In the genomic region with DNA sequence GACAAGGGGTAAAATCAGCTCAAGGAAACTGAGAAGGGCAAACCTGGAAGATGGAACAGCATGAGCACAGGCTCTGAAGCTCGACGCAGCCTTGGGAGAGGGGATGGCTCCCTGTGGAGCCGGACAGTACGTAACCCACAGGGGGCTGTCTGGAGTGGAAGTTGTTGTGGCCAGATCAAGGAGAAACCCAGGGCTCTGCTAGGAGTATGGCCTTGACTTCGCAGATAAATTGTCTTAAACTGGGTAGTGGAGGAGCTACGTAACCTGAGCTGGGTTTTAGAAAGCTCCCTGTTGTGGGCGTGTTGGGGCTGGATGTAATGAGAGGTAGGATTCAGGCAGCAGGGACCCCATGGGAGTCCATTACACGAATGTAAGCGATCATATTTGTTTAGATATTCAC, we compare ENCODE assay signal across 1 cellular context.
TF ChIP-seq lines count a peak whose summit lies in the region.

No MANE protein-coding gene starts in this region.

TF ChIP-seq in HEK293, 187 proteins besides CTCF, POLR2A, EP300 and RAD21 (continued from another document):
- TF ChIP-seq OVOL3 (tag by site-specific recombination; IDR thresholded peaks at IDR 0.05) = no peak
- no peak for TF ChIP-seq BCL11A (tag by site-specific recombination; IDR thresholded peaks at IDR 0.05; ENCODE audit: low read depth)
- TF ChIP-seq, protein P1, sequence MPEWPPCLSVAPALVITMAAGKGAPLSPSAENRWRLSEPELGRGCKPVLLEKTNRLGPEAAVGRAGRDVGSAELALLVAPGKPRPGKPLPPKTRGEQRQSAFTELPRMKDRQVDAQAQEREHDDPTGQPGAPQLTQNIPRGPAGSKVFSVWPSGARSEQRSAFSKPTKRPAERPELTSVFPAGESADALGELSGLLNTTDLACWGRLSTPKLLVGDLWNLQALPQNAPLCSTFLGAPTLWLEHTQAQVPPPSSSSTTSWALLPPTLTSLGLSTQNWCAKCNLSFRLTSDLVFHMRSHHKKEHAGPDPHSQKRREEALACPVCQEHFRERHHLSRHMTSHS (tag by site-specific recombination; IDR thresholded peaks at IDR 0.05) = no peak
- TF ChIP-seq, protein P2, sequence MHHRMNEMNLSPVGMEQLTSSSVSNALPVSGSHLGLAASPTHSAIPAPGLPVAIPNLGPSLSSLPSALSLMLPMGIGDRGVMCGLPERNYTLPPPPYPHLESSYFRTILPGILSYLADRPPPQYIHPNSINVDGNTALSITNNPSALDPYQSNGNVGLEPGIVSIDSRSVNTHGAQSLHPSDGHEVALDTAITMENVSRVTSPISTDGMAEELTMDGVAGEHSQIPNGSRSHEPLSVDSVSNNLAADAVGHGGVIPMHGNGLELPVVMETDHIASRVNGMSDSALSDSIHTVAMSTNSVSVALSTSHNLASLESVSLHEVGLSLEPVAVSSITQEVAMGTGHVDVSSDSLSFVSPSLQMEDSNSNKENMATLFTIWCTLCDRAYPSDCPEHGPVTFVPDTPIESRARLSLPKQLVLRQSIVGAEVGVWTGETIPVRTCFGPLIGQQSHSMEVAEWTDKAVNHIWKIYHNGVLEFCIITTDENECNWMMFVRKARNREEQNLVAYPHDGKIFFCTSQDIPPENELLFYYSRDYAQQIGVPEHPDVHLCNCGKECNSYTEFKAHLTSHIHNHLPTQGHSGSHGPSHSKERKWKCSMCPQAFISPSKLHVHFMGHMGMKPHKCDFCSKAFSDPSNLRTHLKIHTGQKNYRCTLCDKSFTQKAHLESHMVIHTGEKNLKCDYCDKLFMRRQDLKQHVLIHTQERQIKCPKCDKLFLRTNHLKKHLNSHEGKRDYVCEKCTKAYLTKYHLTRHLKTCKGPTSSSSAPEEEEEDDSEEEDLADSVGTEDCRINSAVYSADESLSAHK (tag by site-specific recombination; IDR thresholded peaks at IDR 0.05) = 0 out of 2 replicates have a peak, but pooled peaks have one; percentile 66
- peak; percentile 50; the same call in 1 of the 2 replicates for TF ChIP-seq ZBTB8A (tag by site-specific recombination; IDR thresholded peaks at IDR 0.05)
- no peak for TF ChIP-seq ZNF354C (tag by site-specific recombination; IDR thresholded peaks at IDR 0.05; ENCODE audit: borderline replicate concordance, low read depth)
- no peak for TF ChIP-seq ZNF501 (tag by site-specific recombination; IDR thresholded peaks at IDR 0.05)
- TF ChIP-seq ZBTB1 (tag by site-specific recombination; IDR thresholded peaks at IDR 0.05) = no peak
- TF ChIP-seq ZNF600 (tag by site-specific recombination; IDR thresholded peaks at IDR 0.05) = peak; percentile 54; the same call in 1 of the 2 replicates
- TF ChIP-seq WT1 (tag by site-specific recombination; IDR thresholded peaks at IDR 0.05) = 0 out of 2 replicates have a peak, but pooled peaks have one; percentile 45
- no peak for TF ChIP-seq BCL11B (tag by site-specific recombination; IDR thresholded peaks at IDR 0.05; ENCODE audit: low read depth)
- TF ChIP-seq OSR2 (tag by site-specific recombination; IDR thresholded peaks at IDR 0.05) = peak; percentile 51
- TF ChIP-seq GLIS1 (tag by site-specific recombination; IDR thresholded peaks at IDR 0.05) = peak; percentile 35; the same call in 1 of the 2 replicates
- TF ChIP-seq ZNF155 (tag by site-specific recombination; IDR thresholded peaks at IDR 0.05) = no peak
- TF ChIP-seq, protein P3, sequence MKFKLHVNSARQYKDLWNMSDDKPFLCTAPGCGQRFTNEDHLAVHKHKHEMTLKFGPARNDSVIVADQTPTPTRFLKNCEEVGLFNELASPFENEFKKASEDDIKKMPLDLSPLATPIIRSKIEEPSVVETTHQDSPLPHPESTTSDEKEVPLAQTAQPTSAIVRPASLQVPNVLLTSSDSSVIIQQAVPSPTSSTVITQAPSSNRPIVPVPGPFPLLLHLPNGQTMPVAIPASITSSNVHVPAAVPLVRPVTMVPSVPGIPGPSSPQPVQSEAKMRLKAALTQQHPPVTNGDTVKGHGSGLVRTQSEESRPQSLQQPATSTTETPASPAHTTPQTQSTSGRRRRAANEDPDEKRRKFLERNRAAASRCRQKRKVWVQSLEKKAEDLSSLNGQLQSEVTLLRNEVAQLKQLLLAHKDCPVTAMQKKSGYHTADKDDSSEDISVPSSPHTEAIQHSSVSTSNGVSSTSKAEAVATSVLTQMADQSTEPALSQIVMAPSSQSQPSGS (tag by site-specific recombination; IDR thresholded peaks at IDR 0.05; ENCODE audit: low read depth) = no peak
- peak; percentile 97 for TF ChIP-seq ZIC2 (tag by site-specific recombination; IDR thresholded peaks at IDR 0.05)
- TF ChIP-seq, protein P4, sequence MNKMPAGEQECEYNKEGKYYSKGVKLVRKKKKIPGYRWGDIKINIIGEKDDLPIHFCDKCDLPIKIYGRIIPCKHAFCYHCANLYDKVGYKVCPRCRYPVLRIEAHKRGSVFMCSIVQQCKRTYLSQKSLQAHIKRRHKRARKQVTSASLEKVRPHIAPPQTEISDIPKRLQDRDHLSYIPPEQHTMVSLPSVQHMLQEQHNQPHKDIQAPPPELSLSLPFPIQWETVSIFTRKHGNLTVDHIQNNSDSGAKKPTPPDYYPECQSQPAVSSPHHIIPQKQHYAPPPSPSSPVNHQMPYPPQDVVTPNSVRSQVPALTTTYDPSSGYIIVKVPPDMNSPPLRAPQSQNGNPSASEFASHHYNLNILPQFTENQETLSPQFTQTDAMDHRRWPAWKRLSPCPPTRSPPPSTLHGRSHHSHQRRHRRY (tag by site-specific recombination; IDR thresholded peaks at IDR 0.05) = no peak
- TF ChIP-seq ZNF521 (tag by site-specific recombination; IDR thresholded peaks at IDR 0.05) = no peak
- TF ChIP-seq, protein P5, sequence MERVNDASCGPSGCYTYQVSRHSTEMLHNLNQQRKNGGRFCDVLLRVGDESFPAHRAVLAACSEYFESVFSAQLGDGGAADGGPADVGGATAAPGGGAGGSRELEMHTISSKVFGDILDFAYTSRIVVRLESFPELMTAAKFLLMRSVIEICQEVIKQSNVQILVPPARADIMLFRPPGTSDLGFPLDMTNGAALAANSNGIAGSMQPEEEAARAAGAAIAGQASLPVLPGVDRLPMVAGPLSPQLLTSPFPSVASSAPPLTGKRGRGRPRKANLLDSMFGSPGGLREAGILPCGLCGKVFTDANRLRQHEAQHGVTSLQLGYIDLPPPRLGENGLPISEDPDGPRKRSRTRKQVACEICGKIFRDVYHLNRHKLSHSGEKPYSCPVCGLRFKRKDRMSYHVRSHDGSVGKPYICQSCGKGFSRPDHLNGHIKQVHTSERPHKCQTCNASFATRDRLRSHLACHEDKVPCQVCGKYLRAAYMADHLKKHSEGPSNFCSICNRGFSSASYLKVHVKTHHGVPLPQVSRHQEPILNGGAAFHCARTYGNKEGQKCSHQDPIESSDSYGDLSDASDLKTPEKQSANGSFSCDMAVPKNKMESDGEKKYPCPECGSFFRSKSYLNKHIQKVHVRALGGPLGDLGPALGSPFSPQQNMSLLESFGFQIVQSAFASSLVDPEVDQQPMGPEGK (tag by site-specific recombination; IDR thresholded peaks at IDR 0.05) = peak; percentile 28; the same call in 1 of the 2 replicates
- TF ChIP-seq SCRT2 (tag by site-specific recombination; IDR thresholded peaks at IDR 0.05) = no peak
- no peak for TF ChIP-seq ZNF302 (tag by site-specific recombination; IDR thresholded peaks at IDR 0.05; ENCODE audit: low read depth)
- TF ChIP-seq ZNF776 (tag by site-specific recombination; IDR thresholded peaks at IDR 0.05; ENCODE audit: borderline replicate concordance) = no peak
